In the genomic region with DNA sequence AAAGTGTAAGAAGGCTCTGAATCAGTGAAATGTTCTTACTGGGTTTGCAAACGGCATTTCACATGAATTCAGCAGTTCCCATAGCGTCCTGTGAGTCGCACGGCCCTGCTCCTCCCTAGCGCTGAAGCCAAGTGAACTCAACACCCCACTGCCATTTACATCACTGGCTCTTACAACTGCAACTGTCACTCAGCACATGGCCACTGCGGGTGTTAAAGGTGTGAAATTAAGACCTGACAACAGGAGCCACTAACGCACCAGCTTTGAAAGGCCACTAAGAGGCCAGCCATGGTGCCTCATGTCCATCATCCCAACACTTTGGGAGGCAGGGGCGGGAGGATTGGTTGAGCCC, we compare ENCODE assay signal across 12 cellular contexts. TPM values are rescaled to one million over a fixed set of nuclear protein-coding genes. Genes with fewer than 3 reads are reported as not detected.
DNase-seq lines count a peak whose midpoint lies in the region; ATAC-seq and TF ChIP-seq lines count a peak whose summit lies in the region.
"Had no signal": no experiment of that assay in that cellular context is flagged by ENCODE, and none has a peak within 500 bp of the region (broad histone marks: within the 10 kb centered on the region; RNA-seq: fewer than 3 reads in every experiment).

No MANE protein-coding gene starts in this region.

- H3K27me3 ChIP-seq in PC-9 (ENCODE audit: insufficient read depth, low read depth), result no peaks in the 10 kb centered on the region
- peaks cover 2% of the 10 kb centered on the region for H3K27me3 ChIP-seq in fibroblast of lung (ENCODE audit: control insufficient read depth, insufficient read depth, low read length)

- peak overlapping the region; percentile 67 for H3K4me2 ChIP-seq in PC-9
- no peak overlapping the region for H3K4me2 ChIP-seq in fibroblast of lung (ENCODE audit: extremely low read depth, insufficient read depth, low read length)

- no peaks in the 10 kb centered on the region for H3K9me2 ChIP-seq in PC-9 (ENCODE audit: insufficient read depth)

- H3K4me3 ChIP-seq in PC-9 (no peak overlapping the region), fibroblast of lung (replicated peaks in 1 of 4; ENCODE audit: control extremely low read depth in 1 of 4, insufficient read depth in 1 of 4, low read depth in 3 of 4, low read length in 4 of 4) (no peak overlapping the region)

- no peak for ATAC-seq in HG03196 (IDR thresholded peaks at IDR 0.05; ENCODE audit: unreplicated experiment)

- in situ Hi-C loops in GM13976 (cut with MboI; ENCODE audit: low sequenced_read_pairs, unreplicated experiment), result no loop called here

- H3K9ac ChIP-seq in fibroblast of lung (ENCODE audit: insufficient read depth, low read length), result no peak overlapping the region

- H3F3A ChIP-seq in PC-9 (ENCODE audit: insufficient read depth, low read depth), result peaks cover 14% of the 10 kb centered on the region

- H2AFZ ChIP-seq in PC-9 (0 out of 2 replicates have a peak overlapping the region, but pooled peaks have one; percentile 8), fibroblast of lung (ENCODE audit: low read length) (no peak overlapping the region)

- CTCF ChIA-PET in PC-9 (lab: Charles Lee), result no interaction called here

- no peaks in the 10 kb centered on the region for H3K36me3 ChIP-seq in PC-9 (ENCODE audit: low read depth)
- H3K36me3 ChIP-seq in fibroblast of lung (ENCODE audit: control insufficient read depth, insufficient read depth, low read length), result no peaks in the 10 kb centered on the region

- TSS peak; percentile 75 for BruUV-seq in PC-9 (replicated peaks; lab: Mats Ljungman, UMichigan)

- H4K20me1 ChIP-seq in PC-9 (ENCODE audit: insufficient read depth) (no peaks in the 10 kb centered on the region), fibroblast of lung (ENCODE audit: control insufficient read depth, extremely low read depth, insufficient read depth, low read length) (no peaks in the 10 kb centered on the region)

- intact Hi-C loops in PC-9 (cut with micrococcal nuclease; ENCODE audit: unreplicated experiment), result loop anchor here (5.0 kb wide), 1 partner anchor 39 kb away; no protein-coding TSS in a partner anchor

- H3K27ac ChIP-seq in PC-9, result peak overlapping the region; percentile 45
- no peak overlapping the region for H3K27ac ChIP-seq in fibroblast of lung (ENCODE audit: insufficient read depth, low read length)
- H3K27ac ChIP-seq: VCaP had no signal

- DNase-seq in stimulated activated CD4-positive, alpha-beta T cell treated with anti-CD3 and anti-CD28 coated beads, TNF-alpha, amount 100 ng/mL, for 48 hours (ENCODE audit: low read depth in 3 of 3), result peak in 2 of 3 donors; percentile 12 to 33
- DNase-seq in stimulated activated CD4-positive, alpha-beta T cell treated with anti-CD3 and anti-CD28 coated beads, Interleukin-4, amount 100 ng/mL, for 24 hours, result no peak
- DNase-seq in PC-9 (no peak), fibroblast of lung (ENCODE audit: low read depth in 2 of 2) (peak; percentile 38 to 66), ecto neural progenitor cell (ENCODE audit: low spot score) (no peak), UCSD-AML1 (lab: John Stamatoyannopoulos, UW; ENCODE audit: unreplicated experiment) (no peak), GM13976 (ENCODE audit: low spot score) (no peak)
- DNase-seq: effector CD8-positive, alpha-beta T cell; NCI-H187 treated with DMSO at 0.1 percent for 48 hours had no signal

- POLR2A ChIA-PET in PC-9 (lab: Charles Lee; ENCODE audit: unreplicated experiment), result no interaction called here

- no peaks in the 10 kb centered on the region for H3K79me2 ChIP-seq in PC-9 (ENCODE audit: low read depth)
- no peaks in the 10 kb centered on the region for H3K79me2 ChIP-seq in fibroblast of lung (ENCODE audit: control insufficient read depth, insufficient read depth, low read length)

- no peak for TF ChIP-seq CTCF in PC-9 (conservative IDR thresholded peaks at IDR 0.05)
- no peak for TF ChIP-seq CTCF in fibroblast of lung (conservative IDR thresholded peaks at IDR 0.05 in 1 of 2, IDR thresholded peaks at IDR 0.05 in 1 of 2; ENCODE audit: low read depth in 1 of 2, low read length in 2 of 2)
- TF ChIP-seq CTCF in GM13976 (IDR thresholded peaks at IDR 0.05; ENCODE audit: borderline replicate concordance, control extremely low read depth, extremely low read depth, insufficient read depth, missing control alignments), result no peak

- no peaks in the 10 kb centered on the region for H3K9me3 ChIP-seq in PC-9 (ENCODE audit: insufficient read depth, low read depth)
- H3K9me3 ChIP-seq in fibroblast of lung (ENCODE audit: control insufficient read depth, insufficient read depth, low read depth, low read length), result no peaks in the 10 kb centered on the region

- H3K4me1 ChIP-seq in PC-9 (replicated peaks; ENCODE audit: insufficient read depth) (peaks cover 26% of the 10 kb centered on the region), fibroblast of lung (ENCODE audit: control insufficient read depth, extremely low read depth, insufficient read depth, low read length) (no peaks in the 10 kb centered on the region)

RNA-seq across cellular contexts. Expression of a gene that starts 31.7 kb away (rescaled TPM):
- total RNA-seq in PC-9 (2021) (4.2 and 6.6 TPM in 2 replicates), fibroblast of lung (0.66 and 2.6 TPM in 2 replicates)
- 1.2 and 1.6 TPM in 2 replicates for polyA plus RNA-seq in fibroblast of lung
- 1.0 and 1.6 TPM in 2 replicates for polyA plus RNA-seq in fibroblast of lung (2012)
- polyA minus RNA-seq in fibroblast of lung (ENCODE audit: low replicate concordance), result 2.2 TPM in 1 of 2 replicates, not detected in the other
- total RNA-seq: OCI-LY7 had no signal

Comparison
In these comparisons a context has a peak if more than half of its experiments do, and no peak if none do; other contexts are left out.
1. DNase-seq: peak in stimulated activated CD4-positive, alpha-beta T cell treated with anti-CD3 and anti-CD28 coated beads, TNF-alpha, amount 100 ng/mL, for 48 hours (2 of 3) and fibroblast of lung (2 of 2); none in stimulated activated CD4-positive, alpha-beta T cell treated with anti-CD3 and anti-CD28 coated beads, Interleukin-4, amount 100 ng/mL, for 24 hours (single experiment), PC-9 (0 of 2), ecto neural progenitor cell (single experiment), UCSD-AML1 (single experiment) and GM13976 (single experiment).